In the genomic region with DNA sequence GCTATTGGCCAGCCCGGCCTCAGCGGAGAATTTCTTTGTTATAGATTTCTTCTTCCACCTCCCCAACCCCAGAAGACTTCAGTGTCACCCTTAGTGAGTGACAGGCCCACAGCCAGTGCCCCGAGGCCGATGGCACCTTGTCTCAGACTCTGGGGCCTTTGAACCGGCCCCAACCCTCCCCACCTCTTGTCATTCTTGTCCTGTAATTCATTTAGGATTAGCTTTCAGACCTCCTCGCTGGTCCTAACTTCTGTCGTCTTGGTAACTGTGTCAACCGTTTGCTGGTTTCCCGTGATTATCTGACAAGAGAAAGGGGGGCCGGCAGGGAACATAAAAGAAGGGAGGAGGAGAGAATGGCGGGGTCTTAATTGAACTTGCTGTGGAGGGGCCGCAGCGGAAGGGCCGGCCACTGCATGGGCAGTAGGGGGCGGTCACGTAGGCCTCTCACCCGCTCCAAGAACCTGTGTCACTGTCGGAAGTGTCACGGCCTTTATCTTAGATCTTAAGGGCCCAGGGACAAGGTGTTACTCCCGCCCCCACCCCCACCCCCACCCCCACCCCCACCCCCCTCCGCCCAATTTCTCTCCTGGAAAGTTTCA, we compare ENCODE assay signal across 11 cellular contexts. TPM values are rescaled to one million over a fixed set of nuclear protein-coding genes. Genes with fewer than 3 reads are reported as not detected.
A peak's percentile ranks its signal among the peaks of the same experiment; 100 is the strongest.
DNase-seq lines count a peak whose midpoint lies in the region; ATAC-seq and TF ChIP-seq lines count a peak whose summit lies in the region.
"Had no signal": no experiment of that assay in that cellular context is flagged by ENCODE, and none has a peak within 500 bp of the region (broad histone marks: within the 10 kb centered on the region; RNA-seq: fewer than 3 reads in every experiment).

No MANE protein-coding gene starts in this region.

- no peak overlapping the region for H3K4me3 Mint-ChIP-seq in activated naive CD4-positive, alpha-beta T cell treated with anti-CD3 and anti-CD28 coated beads, Interleukin-2, amount 50 U/mL, for 24 hours
- H3K4me3 Mint-ChIP-seq in activated naive CD4-positive, alpha-beta T cell treated with anti-CD3 and anti-CD28 coated beads for 36 hours, result no peak overlapping the region
- H3K4me3 Mint-ChIP-seq in stimulated activated memory B cell treated with anti-CD40 and anti-IgM and Interleukin-4, amounts not matched to agents 10 μg/mL and 1 μg/mL and 100 μg/mL, for 72 hours, result no peak overlapping the region

- TF ChIP-seq CTCF in OCI-LY1 (IDR thresholded peaks at IDR 0.05; ENCODE audit: low read length) (peak; percentile 27; the same call in 1 of the 2 replicates), kidney epithelial cell (IDR thresholded peaks at IDR 0.05; ENCODE audit: insufficient read depth, low read length, poor library complexity, severe bottlenecking) (peak; percentile 27)

- no peak overlapping the region for H3K9ac ChIP-seq in OCI-LY1 (ENCODE audit: low read length)

- peaks cover 76% of the 10 kb centered on the region for H3K4me1 ChIP-seq in OCI-LY1 (ENCODE audit: insufficient read depth, low read length, severe bottlenecking)

- CTCF ChIA-PET in activated naive CD4-positive, alpha-beta T cell treated with anti-CD3 and anti-CD28 coated beads for 36 hours (lab: Charles Lee), result interaction anchor here (0.6 kb wide), 1 partner anchor 115 kb away, joined by 3 read pairs; no protein-coding TSS in a partner anchor

- peaks cover 67% of the 10 kb centered on the region for H3K4me1 Mint-ChIP-seq in activated naive CD4-positive, alpha-beta T cell treated with anti-CD3 and anti-CD28 coated beads, Interleukin-2, amount 50 U/mL, for 24 hours
- peaks cover 49% of the 10 kb centered on the region for H3K4me1 Mint-ChIP-seq in activated naive CD4-positive, alpha-beta T cell treated with anti-CD3 and anti-CD28 coated beads for 36 hours (ENCODE audit: low read depth)
- peaks cover 83% of the 10 kb centered on the region for H3K4me1 Mint-ChIP-seq in stimulated activated memory B cell treated with anti-CD40 and anti-IgM and Interleukin-4, amounts not matched to agents 10 μg/mL and 1 μg/mL and 100 μg/mL, for 72 hours

- H3K9me3 Mint-ChIP-seq in activated naive CD4-positive, alpha-beta T cell treated with anti-CD3 and anti-CD28 coated beads, Interleukin-2, amount 50 U/mL, for 24 hours, result no peaks in the 10 kb centered on the region
- H3K9me3 Mint-ChIP-seq in activated naive CD4-positive, alpha-beta T cell treated with anti-CD3 and anti-CD28 coated beads for 36 hours, result peaks cover 5% of the 10 kb centered on the region
- H3K9me3 Mint-ChIP-seq in stimulated activated memory B cell treated with anti-CD40 and anti-IgM and Interleukin-4, amounts not matched to agents 10 μg/mL and 1 μg/mL and 100 μg/mL, for 72 hours, result no peaks in the 10 kb centered on the region

- intact Hi-C loops in activated naive CD4-positive, alpha-beta T cell treated with anti-CD3 and anti-CD28 coated beads for 36 hours (cut with micrococcal nuclease), result no loop called here

- H3K27ac ChIP-seq in OCI-LY1 (ENCODE audit: low read depth, low read length, poor library complexity, severe bottlenecking), result peak overlapping the region; percentile 85
- H3K27ac ChIP-seq: heart left ventricle had no signal

- H3K36me3 Mint-ChIP-seq in activated naive CD4-positive, alpha-beta T cell treated with anti-CD3 and anti-CD28 coated beads, Interleukin-2, amount 50 U/mL, for 24 hours, result no peaks in the 10 kb centered on the region
- peaks cover 4% of the 10 kb centered on the region for H3K36me3 Mint-ChIP-seq in activated naive CD4-positive, alpha-beta T cell treated with anti-CD3 and anti-CD28 coated beads for 36 hours (ENCODE audit: low read depth)
- no peaks in the 10 kb centered on the region for H3K36me3 Mint-ChIP-seq in stimulated activated memory B cell treated with anti-CD40 and anti-IgM and Interleukin-4, amounts not matched to agents 10 μg/mL and 1 μg/mL and 100 μg/mL, for 72 hours

- no peak for DNase-seq in activated naive CD4-positive, alpha-beta T cell treated with anti-CD3 and anti-CD28 coated beads for 36 hours
- no peak for DNase-seq in kidney epithelial cell (ENCODE audit: low read depth)
- DNase-seq: activated CD4-positive, alpha-beta T cell treated with anti-CD3 and anti-CD28 coated beads, Interleukin-2, amount 50 U/mL, for 4 hours; heart left ventricle; KG1 had no signal

- peaks cover 5% of the 10 kb centered on the region; the same call in 1 of the 2 replicates for H3F3A ChIP-seq in OCI-LY1 (ENCODE audit: insufficient read depth, low read length)

- H3K27me3 Mint-ChIP-seq in activated naive CD4-positive, alpha-beta T cell treated with anti-CD3 and anti-CD28 coated beads, Interleukin-2, amount 50 U/mL, for 24 hours, result no peaks in the 10 kb centered on the region
- H3K27me3 Mint-ChIP-seq in activated naive CD4-positive, alpha-beta T cell treated with anti-CD3 and anti-CD28 coated beads for 36 hours (ENCODE audit: low read depth), result no peaks in the 10 kb centered on the region
- H3K27me3 Mint-ChIP-seq in stimulated activated memory B cell treated with anti-CD40 and anti-IgM and Interleukin-4, amounts not matched to agents 10 μg/mL and 1 μg/mL and 100 μg/mL, for 72 hours, result no peaks in the 10 kb centered on the region

- peak overlapping the region; percentile 48; the same call in 1 of the 2 replicates for H3K4me2 ChIP-seq in OCI-LY1 (ENCODE audit: low read length)

- no peaks in the 10 kb centered on the region for H3K9me2 ChIP-seq in OCI-LY1 (ENCODE audit: low read depth, low read length)

- peak overlapping the region; percentile 23 for H3K27ac Mint-ChIP-seq in activated naive CD4-positive, alpha-beta T cell treated with anti-CD3 and anti-CD28 coated beads, Interleukin-2, amount 50 U/mL, for 24 hours
- H3K27ac Mint-ChIP-seq in activated naive CD4-positive, alpha-beta T cell treated with anti-CD3 and anti-CD28 coated beads for 36 hours, result no peak overlapping the region
- peak overlapping the region; percentile 7 for H3K27ac Mint-ChIP-seq in stimulated activated memory B cell treated with anti-CD40 and anti-IgM and Interleukin-4, amounts not matched to agents 10 μg/mL and 1 μg/mL and 100 μg/mL, for 72 hours

- H2AFZ ChIP-seq in OCI-LY1 (ENCODE audit: low read length), result no peak overlapping the region

- H4K20me1 ChIP-seq in OCI-LY1 (ENCODE audit: insufficient read depth, low read length), result no peaks in the 10 kb centered on the region

- H3K4me3 ChIP-seq in OCI-LY1 (ENCODE audit: low read depth, low read length, poor library complexity, severe bottlenecking) (peak overlapping the region; percentile 11), kidney epithelial cell (ENCODE audit: low read depth, low read length) (no peak overlapping the region)
- H3K4me3 ChIP-seq: heart left ventricle had no signal

- H3K27me3 ChIP-seq in OCI-LY1 (ENCODE audit: insufficient read depth, low read length) (no peaks in the 10 kb centered on the region), kidney epithelial cell (ENCODE audit: control insufficient read depth, insufficient read depth, low read length) (no peaks in the 10 kb centered on the region)
- H3K27me3 ChIP-seq: heart left ventricle had no signal

- H3K79me2 ChIP-seq in OCI-LY1 (ENCODE audit: insufficient read depth, low read length), result 0 out of 2 replicates have a peak, but pooled peaks cover 9% of the 10 kb centered on the region

- no peaks in the 10 kb centered on the region for H3K9me3 ChIP-seq in OCI-LY1 (ENCODE audit: low read length)

- no peak for ATAC-seq in stimulated activated memory B cell treated with anti-CD40 and anti-IgM and Interleukin-4, amounts not matched to agents 10 μg/mL and 1 μg/mL and 100 μg/mL, for 72 hours
- ATAC-seq in GM19023 (IDR thresholded peaks at IDR 0.05; ENCODE audit: unreplicated experiment) (no peak), GM18511 (IDR thresholded peaks at IDR 0.05; ENCODE audit: unreplicated experiment) (no peak), GM19463 (IDR thresholded peaks at IDR 0.05; ENCODE audit: unreplicated experiment) (no peak)
- ATAC-seq: heart left ventricle had no signal

- H3K36me3 ChIP-seq in OCI-LY1 (ENCODE audit: insufficient read depth, low read length) (peaks cover 16% of the 10 kb centered on the region), kidney epithelial cell (ENCODE audit: control insufficient read depth, insufficient read depth, low read length) (no peaks in the 10 kb centered on the region)
- H3K36me3 ChIP-seq: heart left ventricle had no signal

RNA-seq across cellular contexts. Expression of a gene that starts 46.5 kb away (rescaled TPM):
- 10 to 100 TPM in 1 of 2 experiments, 1 to 10 TPM in 1; 8.6 to 10.1 TPM for total RNA-seq in activated naive CD4-positive, alpha-beta T cell treated with anti-CD3 and anti-CD28 coated beads for 36 hours
- 25.7 and 30.9 TPM in 2 replicates for total RNA-seq in kidney epithelial cell
